Comparison of ENCODE assay signal across 31 cellular contexts in the genomic region with DNA sequence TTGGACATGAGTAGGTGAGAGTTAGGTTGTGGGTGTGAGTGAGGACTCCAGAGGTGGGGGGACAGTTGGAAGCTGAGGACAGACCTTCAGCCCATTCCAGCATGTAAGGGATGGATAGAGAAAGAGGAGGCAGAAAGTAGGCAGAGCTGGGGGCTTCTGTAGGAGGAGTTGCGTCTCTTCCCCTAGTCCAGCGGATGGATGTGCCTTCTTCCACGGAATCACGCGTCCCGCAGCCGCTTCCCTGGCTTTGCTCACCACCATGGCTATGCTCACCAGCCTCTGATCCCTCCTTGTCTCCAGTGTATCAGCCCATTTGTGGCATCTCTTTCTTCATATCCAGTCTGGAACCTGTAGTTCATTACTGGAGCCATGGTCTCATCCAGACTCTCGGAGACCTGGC. TPM values are rescaled to one million over a fixed set of nuclear protein-coding genes. Genes with fewer than 3 reads are reported as not detected.
DNase-seq lines count a peak whose midpoint lies in the region; ATAC-seq and TF ChIP-seq lines count a peak whose summit lies in the region.
"Had no signal": no experiment of that assay in that cellular context is flagged by ENCODE, and none has a peak within 500 bp of the region (broad histone marks: within the 10 kb centered on the region; RNA-seq: fewer than 3 reads in every experiment).

No MANE protein-coding gene starts in this region.

- no TSS peak for BruUV-seq in OCI-LY7 (replicated peaks; lab: Mats Ljungman, UMichigan)

- peak overlapping the region; percentile 78 for H3K4me3 Mint-ChIP-seq in stimulated activated naive CD8-positive, alpha-beta T cell treated with anti-CD3 and anti-CD28 coated beads, Interleukin-15, Interleukin-2, amounts not matched to agents 100 ng/mL and 50 ng/mL, for 24 hours
- peak overlapping the region in 1 of 2 donors; percentile 79 for H3K4me3 Mint-ChIP-seq in stimulated activated naive CD8-positive, alpha-beta T cell treated with anti-CD3 and anti-CD28 coated beads, Interleukin-15, amount 100 ng/mL, for 72 hours
- H3K4me3 Mint-ChIP-seq in naive thymus-derived CD4-positive, alpha-beta T cell = peak overlapping the region; percentile 60 to 96 (median 89)
- H3K4me3 Mint-ChIP-seq: CD14-positive monocyte had no signal

- intact Hi-C loops in OCI-LY7 (cut with micrococcal nuclease; ENCODE audit: unreplicated experiment) = no loop called here
- intact Hi-C loops in naive thymus-derived CD4-positive, alpha-beta T cell (cut with micrococcal nuclease) = no loop called here

- no peak for DNase-seq in stimulated activated naive CD8-positive, alpha-beta T cell treated with anti-CD3 and anti-CD28 coated beads, Interleukin-15, amount 100 ng/mL, for 72 hours
- DNase-seq in OCI-LY7 (ENCODE audit: low spot score) = no peak
- no peak for DNase-seq in naive thymus-derived CD4-positive, alpha-beta T cell
- DNase-seq in activated CD8-positive, alpha-beta memory T cell treated with anti-CD3 and anti-CD28 coated beads, Interleukin-2, amount 50 U/mL, for 48 hours = no peak
- DNase-seq in cerebellum (ENCODE audit: low spot score) = no peak
- DNase-seq: activated gamma-delta T cell; amygdala; effector CD4-positive, alpha-beta T cell; erythroblast; GOT3; midbrain; NCI-H1092; NCI-H187; NCI-H2171 treated with DMSO at 0.1 percent for 48 hours; NCI-H510A treated with DMSO at 0.1 percent for 48 hours; pancreas; PC-3; substantia nigra; T-helper 9 cell; upper lobe of right lung; WERI-Rb-1 had no signal

- H3K4me3 ChIP-seq in OCI-LY7 (ENCODE audit: low read depth, low read length, poor library complexity, severe bottlenecking) = no peak overlapping the region
- no peak overlapping the region for H3K4me3 ChIP-seq in naive thymus-derived CD4-positive, alpha-beta T cell (ENCODE audit: low read length)
- H3K4me3 ChIP-seq: pancreas, smooth muscle cell, upper lobe of right lung had no signal

- no peak overlapping the region for H3K27ac Mint-ChIP-seq in stimulated activated naive CD8-positive, alpha-beta T cell treated with anti-CD3 and anti-CD28 coated beads, Interleukin-15, Interleukin-2, amounts not matched to agents 100 ng/mL and 50 ng/mL, for 24 hours
- H3K27ac Mint-ChIP-seq in stimulated activated naive CD8-positive, alpha-beta T cell treated with anti-CD3 and anti-CD28 coated beads, Interleukin-15, amount 100 ng/mL, for 72 hours = no peak overlapping the region
- peak overlapping the region; percentile 34 to 97 (median 93) for H3K27ac Mint-ChIP-seq in naive thymus-derived CD4-positive, alpha-beta T cell
- H3K27ac Mint-ChIP-seq: nephron had no signal

- H3K4me1 ChIP-seq in OCI-LY7 (ENCODE audit: insufficient read depth, low read length, poor library complexity, severe bottlenecking) = peaks cover 66% of the 10 kb centered on the region
- peaks cover 37 to 67% of the 10 kb centered on the region in 2 donors for H3K4me1 ChIP-seq in naive thymus-derived CD4-positive, alpha-beta T cell (ENCODE audit: control insufficient read depth in 2 of 2, insufficient read depth in 2 of 2, low read length in 2 of 2)

- peaks cover 44% of the 10 kb centered on the region for H4K20me1 ChIP-seq in OCI-LY7 (ENCODE audit: insufficient read depth, low read length)

- H3K79me2 ChIP-seq in OCI-LY7 (ENCODE audit: insufficient read depth, low read depth, low read length) = peaks cover 85% of the 10 kb centered on the region

- H3K27me3 ChIP-seq in naive thymus-derived CD4-positive, alpha-beta T cell (ENCODE audit: control insufficient read depth in 2 of 2, insufficient read depth in 2 of 2, low read length in 2 of 2) = no peaks in the 10 kb centered on the region
- H3K27me3 ChIP-seq: pancreas, upper lobe of right lung had no signal

- TF ChIP-seq CTCF in OCI-LY7 (conservative IDR thresholded peaks at IDR 0.05; ENCODE audit: low read length) = no peak

- H2AFZ ChIP-seq in OCI-LY7 (ENCODE audit: low read length) = no peak overlapping the region

- no peaks in the 10 kb centered on the region for H3K9me3 Mint-ChIP-seq in stimulated activated naive CD8-positive, alpha-beta T cell treated with anti-CD3 and anti-CD28 coated beads, Interleukin-15, Interleukin-2, amounts not matched to agents 100 ng/mL and 50 ng/mL, for 24 hours
- H3K9me3 Mint-ChIP-seq in stimulated activated naive CD8-positive, alpha-beta T cell treated with anti-CD3 and anti-CD28 coated beads, Interleukin-15, amount 100 ng/mL, for 72 hours = no peaks in the 10 kb centered on the region
- peaks cover 0 to 2% (median 0%) of the 10 kb centered on the region in 11 donors for H3K9me3 Mint-ChIP-seq in naive thymus-derived CD4-positive, alpha-beta T cell
- H3K9me3 Mint-ChIP-seq: CD14-positive monocyte, nephron had no signal

- H3K27me3 Mint-ChIP-seq in stimulated activated naive CD8-positive, alpha-beta T cell treated with anti-CD3 and anti-CD28 coated beads, Interleukin-15, Interleukin-2, amounts not matched to agents 100 ng/mL and 50 ng/mL, for 24 hours = no peaks in the 10 kb centered on the region
- H3K27me3 Mint-ChIP-seq in stimulated activated naive CD8-positive, alpha-beta T cell treated with anti-CD3 and anti-CD28 coated beads, Interleukin-15, amount 100 ng/mL, for 72 hours = no peaks in the 10 kb centered on the region
- H3K27me3 Mint-ChIP-seq in naive thymus-derived CD4-positive, alpha-beta T cell = peaks cover 0 to 2% (median 0%) of the 10 kb centered on the region in 5 donors

- H3K36me3 ChIP-seq in OCI-LY7 (ENCODE audit: insufficient read depth, low read length) = peaks cover 25% of the 10 kb centered on the region
- H3K36me3 ChIP-seq in naive thymus-derived CD4-positive, alpha-beta T cell (ENCODE audit: control insufficient read depth in 2 of 3, insufficient read depth in 3 of 3, low read length in 3 of 3) = peaks cover 0 to 14% (median 0%) of the 10 kb centered on the region in 3 experiments
- H3K36me3 ChIP-seq: pancreas, upper lobe of right lung had no signal

- H3K27ac ChIP-seq in OCI-LY7 (ENCODE audit: low read depth, low read length, poor library complexity, severe bottlenecking) = no peak overlapping the region
- H3K27ac ChIP-seq in naive thymus-derived CD4-positive, alpha-beta T cell (ENCODE audit: low read depth, low read length) = peak overlapping the region; percentile 72
- H3K27ac ChIP-seq: pancreas, upper lobe of right lung, WERI-Rb-1 had no signal

- H3K9me2 ChIP-seq in OCI-LY7 (ENCODE audit: insufficient read depth, low read length) = no peaks in the 10 kb centered on the region

- H3K4me2 ChIP-seq in OCI-LY7 (ENCODE audit: low read length) = peak overlapping the region; percentile 96
- H3K4me2 ChIP-seq: smooth muscle cell had no signal

- no peak for ATAC-seq in stimulated activated naive CD8-positive, alpha-beta T cell treated with anti-CD3 and anti-CD28 coated beads, Interleukin-15, amount 100 ng/mL, for 72 hours
- ATAC-seq in naive thymus-derived CD4-positive, alpha-beta T cell = no peak
- ATAC-seq in GM19324 (IDR thresholded peaks at IDR 0.05; ENCODE audit: low FRiP score, unreplicated experiment) = no peak
- ATAC-seq: pancreas, PC-3, Right ventricle myocardium inferior, SK-N-SH treated with all-trans-retinoic acid at 6 μM for 48 hours, upper lobe of right lung had no signal

- CTCF ChIA-PET in OCI-LY7 (lab: Charles Lee; ENCODE audit: unreplicated experiment) = interaction anchor here (1.0 kb wide), 1 partner anchor 12 kb away, joined by 3 read pairs; no protein-coding TSS in a partner anchor
- CTCF ChIA-PET in naive thymus-derived CD4-positive, alpha-beta T cell (lab: Charles Lee) = interaction anchor here (0.8 to 11.9 kb wide), 6 partner anchors 13 to 121 kb away, joined by 3 to 242 read pairs (median 8); a partner anchor contains a TSS

- H3K9me3 ChIP-seq in OCI-LY7 (ENCODE audit: low read length) = no peaks in the 10 kb centered on the region
- no peaks in the 10 kb centered on the region for H3K9me3 ChIP-seq in naive thymus-derived CD4-positive, alpha-beta T cell (ENCODE audit: control insufficient read depth in 2 of 3, low read length in 3 of 3)
- H3K9me3 ChIP-seq: pancreas, upper lobe of right lung had no signal

- peaks cover 92% of the 10 kb centered on the region for H3K4me1 Mint-ChIP-seq in stimulated activated naive CD8-positive, alpha-beta T cell treated with anti-CD3 and anti-CD28 coated beads, Interleukin-15, Interleukin-2, amounts not matched to agents 100 ng/mL and 50 ng/mL, for 24 hours (ENCODE audit: low read depth)
- H3K4me1 Mint-ChIP-seq in stimulated activated naive CD8-positive, alpha-beta T cell treated with anti-CD3 and anti-CD28 coated beads, Interleukin-15, amount 100 ng/mL, for 72 hours = peaks cover 93% of the 10 kb centered on the region
- H3K4me1 Mint-ChIP-seq in naive thymus-derived CD4-positive, alpha-beta T cell = peaks cover 71 to 95% (median 85%) of the 10 kb centered on the region in 7 donors

- POLR2A ChIA-PET in OCI-LY7 (lab: Charles Lee) = interaction anchor here (1.2 to 1.8 kb wide), 5 partner anchors 9 to 52 kb away, joined by 3 to 5 read pairs (median 4); a partner anchor contains a TSS
- POLR2A ChIA-PET in naive thymus-derived CD4-positive, alpha-beta T cell (lab: Charles Lee) = interaction anchor here (1.5 to 15.2 kb wide), 5 partner anchors 11 to 52 kb away, joined by 3 to 273 read pairs (median 15); a partner anchor contains a TSS

- peaks cover 60% of the 10 kb centered on the region for H3K36me3 Mint-ChIP-seq in stimulated activated naive CD8-positive, alpha-beta T cell treated with anti-CD3 and anti-CD28 coated beads, Interleukin-15, Interleukin-2, amounts not matched to agents 100 ng/mL and 50 ng/mL, for 24 hours (ENCODE audit: low read depth)
- H3K36me3 Mint-ChIP-seq in naive thymus-derived CD4-positive, alpha-beta T cell = peaks cover 3 to 47% (median 13%) of the 10 kb centered on the region in 5 donors

RNA-seq across cellular contexts. Expression of a gene that starts 5.6 kb away (rescaled TPM):
- total RNA-seq in OCI-LY7 (2014; rRNA removed; shearing (Covaris generic)) = 26.8 and 33.4 TPM in 2 replicates
- 25.6 and 28.5 TPM in 2 replicates for total RNA-seq in OCI-LY7 (2022)
- total RNA-seq in naive thymus-derived CD4-positive, alpha-beta T cell = 100 to 1,000 TPM in 2 of 5 experiments, 10 to 100 TPM in 3; 63.3 to 114 (median 90.2) TPM
- polyA plus RNA-seq in naive thymus-derived CD4-positive, alpha-beta T cell = 100 to 1,000 TPM; 142 TPM
- total RNA-seq in cerebellum = 25.5 TPM

RNA-seq across cellular contexts. Expression of a gene that starts 52.0 kb away (rescaled TPM):
- 6.6 and 13.7 TPM in 2 replicates for total RNA-seq in OCI-LY7 (2014; rRNA removed; shearing (Covaris generic))
- 10.9 and 15.1 TPM in 2 replicates for total RNA-seq in OCI-LY7 (2022)
- 10 to 100 TPM; 11.5 to 40.4 (median 21.1) TPM for total RNA-seq in naive thymus-derived CD4-positive, alpha-beta T cell
- polyA plus RNA-seq in naive thymus-derived CD4-positive, alpha-beta T cell = 10 to 100 TPM; 27.9 to 35.9 TPM
- not detected for total RNA-seq in cerebellum
- total RNA-seq: fibroblast of villous mesenchyme, lower leg skin, PC-3, Right ventricle myocardium inferior, smooth muscle cell had no signal
- polyA plus RNA-seq: keratinocyte, smooth muscle cell had no signal

Comparison
In these comparisons a context has a peak if more than half of its experiments do, and no peak if none do; other contexts are left out.
1. H3K27ac Mint-ChIP-seq: peak in naive thymus-derived CD4-positive, alpha-beta T cell (9 of 9); none in stimulated activated naive CD8-positive, alpha-beta T cell treated with anti-CD3 and anti-CD28 coated beads, Interleukin-15, Interleukin-2, amounts not matched to agents 100 ng/mL and 50 ng/mL, for 24 hours (single experiment) and stimulated activated naive CD8-positive, alpha-beta T cell treated with anti-CD3 and anti-CD28 coated beads, Interleukin-15, amount 100 ng/mL, for 72 hours (0 of 2).